In the genomic region with DNA sequence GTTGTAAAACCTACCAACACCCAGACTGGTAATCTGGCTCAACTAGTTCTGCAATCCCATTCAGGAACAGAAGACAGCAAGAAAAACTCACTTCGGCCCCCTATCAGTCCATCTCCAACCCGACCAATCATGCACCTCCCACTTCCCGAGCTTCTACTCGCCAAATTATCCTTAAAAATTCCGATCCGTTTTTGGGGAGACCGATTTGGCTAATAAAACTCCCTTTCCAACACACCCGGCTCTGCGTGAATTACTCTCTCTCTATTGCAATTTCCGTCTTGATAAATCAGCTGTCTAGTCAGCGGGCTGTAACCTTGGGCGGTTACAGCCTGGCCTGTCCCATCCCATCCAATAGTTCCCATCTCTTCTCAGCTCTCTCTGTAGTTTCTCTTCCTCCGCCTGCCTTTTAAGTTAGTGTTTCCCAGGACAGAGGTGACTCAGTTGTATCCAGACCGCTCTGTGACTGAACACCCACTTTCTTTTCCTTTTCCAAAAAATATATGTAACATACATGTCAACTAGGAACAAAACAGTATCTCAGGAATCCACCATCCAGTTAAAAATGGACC, we compare ENCODE assay signal across 1 cellular context.
TF ChIP-seq lines count a peak whose summit lies in the region.

No MANE protein-coding gene starts in this region.

TF ChIP-seq in endothelial cell of umbilical vein, 7 proteins besides CTCF, POLR2A, EP300 and RAD21 (continued from another document):
- TF ChIP-seq, protein P1, sequence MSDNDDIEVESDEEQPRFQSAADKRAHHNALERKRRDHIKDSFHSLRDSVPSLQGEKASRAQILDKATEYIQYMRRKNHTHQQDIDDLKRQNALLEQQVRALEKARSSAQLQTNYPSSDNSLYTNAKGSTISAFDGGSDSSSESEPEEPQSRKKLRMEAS (IDR thresholded peaks at IDR 0.05; ENCODE audit: insufficient read depth, insufficient read length): no peak
